ENCODE assay signal across 17 cellular contexts in genomic region chr7:27146491-27147210, GRCh38. TPM values are rescaled to one million over a fixed set of nuclear protein-coding genes. Genes with fewer than 3 reads are reported as not detected.
A peak's percentile ranks its signal among the peaks of the same experiment; 100 is the strongest.
DNase-seq lines count a peak whose midpoint lies in the region; ATAC-seq, FAIRE-seq and TF ChIP-seq lines count a peak whose summit lies in the region.
"Had no signal": no experiment of that assay in that cellular context is flagged by ENCODE, and none has a peak within 500 bp of the region (broad histone marks: within the 10 kb centered on the region; RNA-seq: fewer than 3 reads in every experiment).

No MANE protein-coding gene starts in this region.

- ATAC-seq in natural killer cell = no peak
- no peak for ATAC-seq in effector memory CD8-positive, alpha-beta T cell (replicated peaks)
- ATAC-seq: CD8-positive, alpha-beta T cell; stimulated activated naive CD8-positive, alpha-beta T cell treated with anti-CD3 and anti-CD28 coated beads, Interleukin-15, amount 100 ng/mL, for 72 hours had no signal

- H3K4me3 Mint-ChIP-seq in natural killer cell = peak overlapping the region; percentile 45
- H3K4me3 Mint-ChIP-seq in effector memory CD8-positive, alpha-beta T cell = no peak overlapping the region
- H3K4me3 Mint-ChIP-seq: CD8-positive, alpha-beta T cell; stimulated activated naive CD8-positive, alpha-beta T cell treated with anti-CD3 and anti-CD28 coated beads, Interleukin-15, amount 100 ng/mL, for 72 hours had no signal

- no TSS peak for BruUV-seq in endothelial cell of umbilical vein (replicated peaks; lab: Mats Ljungman, UMichigan)

- no peaks in the 10 kb centered on the region for H3K9me3 Mint-ChIP-seq in natural killer cell
- no peaks in the 10 kb centered on the region for H3K9me3 Mint-ChIP-seq in effector memory CD8-positive, alpha-beta T cell
- H3K9me3 Mint-ChIP-seq: activated naive CD8-positive, alpha-beta T cell treated with anti-CD3 and anti-CD28 coated beads for 36 hours; CD8-positive, alpha-beta T cell; dendritic cell treated with granulocyte-macrophage colony-stimulating factor and Interleukin-4, amounts not matched to agents 40 ng/mL and 50 ng/mL, for 4 days; stimulated activated naive CD8-positive, alpha-beta T cell treated with anti-CD3 and anti-CD28 coated beads, Interleukin-15, amount 100 ng/mL, for 72 hours had no signal

- no peaks in the 10 kb centered on the region for H3K36me3 Mint-ChIP-seq in natural killer cell
- peaks cover 3% of the 10 kb centered on the region for H3K36me3 Mint-ChIP-seq in effector memory CD8-positive, alpha-beta T cell (ENCODE audit: insufficient read depth)
- H3K36me3 Mint-ChIP-seq: CD8-positive, alpha-beta T cell had no signal

- peak overlapping the region; percentile 76 for H3K4me2 ChIP-seq in endothelial cell of umbilical vein (ENCODE audit: insufficient read depth, low read length)

- peak; percentile 35 for FAIRE-seq in endothelial cell of umbilical vein (lab: Jason Lieb, UNC)

- H3K9me3 ChIP-seq in endothelial cell of umbilical vein (replicated peaks; ENCODE audit: control insufficient read depth, insufficient read depth, low read length) (no peaks in the 10 kb centered on the region), tibial nerve (no peaks in the 10 kb centered on the region)
- H3K9me3 ChIP-seq: MG63 had no signal

- POLR2A ChIA-PET in endothelial cell of umbilical vein (lab: Charles Lee) = interaction anchor here (1.6 kb wide), 1 partner anchor 14 kb away, joined by 4 read pairs; no protein-coding TSS in a partner anchor

- peaks cover 97% of the 10 kb centered on the region for H3K79me2 ChIP-seq in endothelial cell of umbilical vein (ENCODE audit: control insufficient read depth, insufficient read depth, low read length)

- CTCF ChIA-PET in endothelial cell of umbilical vein (lab: Charles Lee) = interaction anchor here (0.7 to 7.0 kb wide), 7 partner anchors 11 to 776 kb away, joined by 3 to 68 read pairs (median 23); partner anchors contain the start of gene HOXA7

- no peaks in the 10 kb centered on the region for H3K9me1 ChIP-seq in endothelial cell of umbilical vein (replicated peaks; ENCODE audit: control insufficient read depth, extremely low read depth, insufficient read depth, low read length)

- peaks cover 0 to 15% of the 10 kb centered on the region in 2 experiments for H3K36me3 ChIP-seq in endothelial cell of umbilical vein (ENCODE audit: control insufficient read depth in 2 of 2, extremely low read depth in 1 of 2, insufficient read depth in 2 of 2, low read length in 2 of 2)
- peaks cover 0 to 26% (median 0%) of the 10 kb centered on the region in 3 donors for H3K36me3 ChIP-seq in tibial nerve

- peak overlapping the region; percentile 51 for H3K9ac ChIP-seq in endothelial cell of umbilical vein (replicated peaks; ENCODE audit: extremely low read depth, insufficient read depth, low read length)

- H3K27ac Mint-ChIP-seq in natural killer cell = no peak overlapping the region
- no peak overlapping the region for H3K27ac Mint-ChIP-seq in effector memory CD8-positive, alpha-beta T cell
- H3K27ac Mint-ChIP-seq: activated naive CD8-positive, alpha-beta T cell treated with anti-CD3 and anti-CD28 coated beads for 36 hours; CD8-positive, alpha-beta T cell; dendritic cell treated with granulocyte-macrophage colony-stimulating factor and Interleukin-4, amounts not matched to agents 40 ng/mL and 50 ng/mL, for 4 days; stimulated activated naive CD8-positive, alpha-beta T cell treated with anti-CD3 and anti-CD28 coated beads, Interleukin-15, amount 100 ng/mL, for 72 hours had no signal

- H3K27ac ChIP-seq in endothelial cell of umbilical vein (ENCODE audit: insufficient read depth, low read depth, low read length) = peak overlapping the region; percentile 64
- peak overlapping the region; percentile 67 to 88 (median 76) for H3K27ac ChIP-seq in tibial nerve
- H3K27ac ChIP-seq: 22Rv1, HL-60 had no signal

- H3K27me3 Mint-ChIP-seq in natural killer cell (ENCODE audit: low read depth in 2 of 2) = peaks cover 55 to 58% of the 10 kb centered on the region in 2 donors
- peaks cover 62 to 84% of the 10 kb centered on the region in 2 donors for H3K27me3 Mint-ChIP-seq in effector memory CD8-positive, alpha-beta T cell

- no peaks in the 10 kb centered on the region for H3K27me3 ChIP-seq in endothelial cell of umbilical vein (ENCODE audit: control insufficient read depth in 2 of 2, insufficient read depth in 2 of 2, low read length in 2 of 2)
- H3K27me3 ChIP-seq in tibial nerve = peaks cover 0 to 98% of the 10 kb centered on the region in 2 donors
- H3K27me3 ChIP-seq: MG63 had no signal

- TF ChIP-seq EP300 in tibial nerve (IDR thresholded peaks at IDR 0.05) = no peak

- TF ChIP-seq POLR2A in endothelial cell of umbilical vein (IDR thresholded peaks at IDR 0.05; ENCODE audit: low read depth, low read length) = no peak
- no peak for TF ChIP-seq POLR2A in tibial nerve (IDR thresholded peaks at IDR 0.05)

- H2AFZ ChIP-seq in endothelial cell of umbilical vein (ENCODE audit: low read depth, low read length) = no peak overlapping the region

- intact Hi-C loops in endothelial cell of umbilical vein (cut with micrococcal nuclease) (no loop called here), natural killer cell (cut with micrococcal nuclease) (no loop called here)

- peak overlapping the region in 2 of 3 experiments; percentile 33 to 54 for H3K4me3 ChIP-seq in endothelial cell of umbilical vein (replicated peaks in 1 of 3; ENCODE audit: insufficient read depth in 1 of 3, low read depth in 1 of 3, low read length in 3 of 3)
- peak overlapping the region in 3 of 4 donors; percentile 19 to 58 (median 38) for H3K4me3 ChIP-seq in tibial nerve
- H3K4me3 ChIP-seq: MG63 had no signal

- H3K4me1 ChIP-seq in endothelial cell of umbilical vein (ENCODE audit: control insufficient read depth, extremely low read depth, insufficient read depth, low read length) (peaks cover 61% of the 10 kb centered on the region), tibial nerve (peaks cover 0 to 68% (median 10%) of the 10 kb centered on the region in 4 donors)

- DNase-seq in NCI-H1105 (lab: John Stamatoyannopoulos, UW) (peak; percentile 20), NCI-H1105 treated with DMSO at 0.1 percent for 48 hours (lab: John Stamatoyannopoulos, UW) (no peak), endothelial cell of umbilical vein (ENCODE audit: low read depth, low spot score) (no peak), natural killer cell (no peak), tibial nerve (ENCODE audit: low spot score in 2 of 2) (no peak), cortex of kidney (lab: John Stamatoyannopoulos, UW) (no peak), DMS53 treated with DMSO at 0.1 percent for 48 hours (lab: John Stamatoyannopoulos, UW; ENCODE audit: unreplicated experiment) (no peak)
- no peak for DNase-seq in effector memory CD8-positive, alpha-beta T cell
- DNase-seq: activated naive CD8-positive, alpha-beta T cell treated with anti-CD3 and anti-CD28 coated beads for 36 hours; foreskin fibroblast; MG63; stimulated activated naive CD8-positive, alpha-beta T cell treated with anti-CD3 and anti-CD28 coated beads, Interleukin-15, amount 100 ng/mL, for 72 hours had no signal

- peaks cover 14 to 30% of the 10 kb centered on the region in 2 donors for H3K4me1 Mint-ChIP-seq in natural killer cell
- H3K4me1 Mint-ChIP-seq in effector memory CD8-positive, alpha-beta T cell (ENCODE audit: low read depth in 2 of 2) = peaks cover 17% of the 10 kb centered on the region in 2 donors

- WGBS in tibial nerve, 2 donors = 77 to 81% methylated on average over 5 of the region's 5 CpGs

- dilution Hi-C loops in endothelial cell of umbilical vein (cut with MboI; ENCODE audit: extremely low pct_ligation_motif_present, low sequenced_read_pairs) = no loop called here

- TF ChIP-seq CTCF in endothelial cell of umbilical vein (IDR thresholded peaks at IDR 0.05; ENCODE audit: extremely low read depth in 1 of 2, insufficient read depth in 1 of 2, low read depth in 1 of 2, low read length in 2 of 2) (no peak), natural killer cell (IDR thresholded peaks at IDR 0.05) (no peak), tibial nerve (IDR thresholded peaks at IDR 0.05) (no peak)

- H4K20me1 ChIP-seq in endothelial cell of umbilical vein (replicated peaks; ENCODE audit: control insufficient read depth, extremely low read depth, insufficient read depth, low read length) = no peaks in the 10 kb centered on the region

RNA-seq across cellular contexts. Expression of gene HOXA6, which starts 0.9 kb away (rescaled TPM):
- total RNA-seq in endothelial cell of umbilical vein (17.9 and 20.7 TPM in 2 replicates), natural killer cell (under 1 TPM; 0.28 to 0.65 (median 0.43) TPM), tibial nerve (10 to 100 TPM; 11.1 to 30.9 (median 18.7) TPM)
- polyA plus RNA-seq in endothelial cell of umbilical vein = 7.8 and 10.0 TPM in 2 replicates
- 5.0 and 6.7 TPM in 2 replicates for polyA plus RNA-seq in endothelial cell of umbilical vein (2011; cell fraction: cytosol; rRNA removed)
- polyA plus RNA-seq in endothelial cell of umbilical vein (2011; cell fraction: nucleus; rRNA removed) = 15.6 and 19.9 TPM in 2 replicates
- 6.1 and 6.2 TPM in 2 replicates for polyA plus RNA-seq in endothelial cell of umbilical vein (2012)
- polyA minus RNA-seq in endothelial cell of umbilical vein = 6.1 and 6.7 TPM in 2 replicates
- not detected for polyA minus RNA-seq in endothelial cell of umbilical vein (2011; cell fraction: cytosol; rRNA and poly(A)+ RNA removed)
- polyA minus RNA-seq in endothelial cell of umbilical vein (2011; cell fraction: nucleus; rRNA and poly(A)+ RNA removed) = 8.4 and 18.0 TPM in 2 replicates
- total RNA-seq: activated naive CD8-positive, alpha-beta T cell treated with anti-CD3 and anti-CD28 coated beads for 36 hours; CD8-positive, alpha-beta T cell had no signal

RNA-seq across cellular contexts. Expression of gene HOXA5, which starts 3.2 kb away (rescaled TPM):
- total RNA-seq in endothelial cell of umbilical vein (18.8 and 21.4 TPM in 2 replicates), natural killer cell (10 to 100 TPM in 1 of 3 donors, under 1 TPM in 2; 0.29 to 13.0 (median 0.52) TPM), tibial nerve (10 to 100 TPM; 12.0 to 25.9 (median 16.6) TPM)
- polyA plus RNA-seq in endothelial cell of umbilical vein = 18.6 and 22.1 TPM in 2 replicates
- polyA plus RNA-seq in endothelial cell of umbilical vein (2011; cell fraction: cytosol; rRNA removed) = 15.7 and 18.5 TPM in 2 replicates
- 29.1 and 32.2 TPM in 2 replicates for polyA plus RNA-seq in endothelial cell of umbilical vein (2011; cell fraction: nucleus; rRNA removed)
- 19.5 and 28.4 TPM in 2 replicates for polyA plus RNA-seq in endothelial cell of umbilical vein (2012)
- polyA minus RNA-seq in endothelial cell of umbilical vein = 12.0 and 16.8 TPM in 2 replicates
- polyA minus RNA-seq in endothelial cell of umbilical vein (2011; cell fraction: cytosol; rRNA and poly(A)+ RNA removed) = 1.3 TPM
- polyA minus RNA-seq in endothelial cell of umbilical vein (2011; cell fraction: nucleus; rRNA and poly(A)+ RNA removed) = 10.0 and 11.6 TPM in 2 replicates
- total RNA-seq: activated naive CD8-positive, alpha-beta T cell treated with anti-CD3 and anti-CD28 coated beads for 36 hours had no signal

RNA-seq across cellular contexts. Expression of gene HOXA3, which starts 5.7 kb away (rescaled TPM):
- total RNA-seq in endothelial cell of umbilical vein (12.0 and 14.0 TPM in 2 replicates), natural killer cell (under 1 TPM; 0.32 to 0.78 (median 0.35) TPM), tibial nerve (10 to 100 TPM in 1 of 4 donors, 1 to 10 TPM in 3; 7.0 to 18.8 (median 8.7) TPM)
- 4.2 and 4.7 TPM in 2 replicates for polyA plus RNA-seq in endothelial cell of umbilical vein
- 1.5 and 2.4 TPM in 2 replicates for polyA plus RNA-seq in endothelial cell of umbilical vein (2011; cell fraction: cytosol; rRNA removed)
- 14.0 and 14.1 TPM in 2 replicates for polyA plus RNA-seq in endothelial cell of umbilical vein (2011; cell fraction: nucleus; rRNA removed)
- polyA plus RNA-seq in endothelial cell of umbilical vein (2012) = 4.6 and 5.6 TPM in 2 replicates
- polyA minus RNA-seq in endothelial cell of umbilical vein = 1.6 and 2.0 TPM in 2 replicates
- polyA minus RNA-seq in endothelial cell of umbilical vein (2011; cell fraction: cytosol; rRNA and poly(A)+ RNA removed) = not detected
- polyA minus RNA-seq in endothelial cell of umbilical vein (2011; cell fraction: nucleus; rRNA and poly(A)+ RNA removed) = 7.1 and 20.1 TPM in 2 replicates
- total RNA-seq: activated naive CD8-positive, alpha-beta T cell treated with anti-CD3 and anti-CD28 coated beads for 36 hours; CD8-positive, alpha-beta T cell had no signal

RNA-seq across cellular contexts. Expression of gene HOXA7, which starts 9.8 kb away (rescaled TPM):
- total RNA-seq in endothelial cell of umbilical vein = 15.6 and 18.5 TPM in 2 replicates
- polyA plus RNA-seq in endothelial cell of umbilical vein = 16.9 and 18.1 TPM in 2 replicates
- 13.0 and 13.8 TPM in 2 replicates for polyA plus RNA-seq in endothelial cell of umbilical vein (2011; cell fraction: cytosol; rRNA removed)
- 5.6 and 8.3 TPM in 2 replicates for polyA plus RNA-seq in endothelial cell of umbilical vein (2011; cell fraction: nucleus; rRNA removed)
- 13.9 and 16.0 TPM in 2 replicates for polyA plus RNA-seq in endothelial cell of umbilical vein (2012)
- polyA minus RNA-seq in endothelial cell of umbilical vein = 8.6 and 9.4 TPM in 2 replicates
- 5.9 TPM for polyA minus RNA-seq in endothelial cell of umbilical vein (2011; cell fraction: cytosol; rRNA and poly(A)+ RNA removed)
- polyA minus RNA-seq in endothelial cell of umbilical vein (2011; cell fraction: nucleus; rRNA and poly(A)+ RNA removed) = 3.8 and 4.1 TPM in 2 replicates
- not detected for total RNA-seq in natural killer cell
- total RNA-seq in tibial nerve = 10 to 100 TPM in 2 of 4 donors, 1 to 10 TPM in 2; 8.7 to 16.9 (median 11.3) TPM
- total RNA-seq: activated naive CD8-positive, alpha-beta T cell treated with anti-CD3 and anti-CD28 coated beads for 36 hours; CD8-positive, alpha-beta T cell had no signal

RNA-seq across cellular contexts. Expression of gene HOXA4, which starts 16.1 kb away (rescaled TPM):
- 7.5 and 8.1 TPM in 2 replicates for total RNA-seq in endothelial cell of umbilical vein
- 4.9 and 5.8 TPM in 2 replicates for polyA plus RNA-seq in endothelial cell of umbilical vein
- 5.1 and 5.7 TPM in 2 replicates for polyA plus RNA-seq in endothelial cell of umbilical vein (2011; cell fraction: cytosol; rRNA removed)
- 16.7 and 22.7 TPM in 2 replicates for polyA plus RNA-seq in endothelial cell of umbilical vein (2011; cell fraction: nucleus; rRNA removed)
- 10.9 and 15.8 TPM in 2 replicates for polyA plus RNA-seq in endothelial cell of umbilical vein (2012)
- 2.7 TPM in 2 replicates for polyA minus RNA-seq in endothelial cell of umbilical vein
- polyA minus RNA-seq in endothelial cell of umbilical vein (2011; cell fraction: cytosol; rRNA and poly(A)+ RNA removed) = not detected
- 6.6 and 7.0 TPM in 2 replicates for polyA minus RNA-seq in endothelial cell of umbilical vein (2011; cell fraction: nucleus; rRNA and poly(A)+ RNA removed)
- total RNA-seq in natural killer cell = 1 to 10 TPM in 1 of 3 donors, under 1 TPM in 2; 0.52 to 2.1 (median 0.63) TPM
- 1 to 10 TPM; 4.4 to 6.3 (median 4.7) TPM for total RNA-seq in tibial nerve
- total RNA-seq: activated naive CD8-positive, alpha-beta T cell treated with anti-CD3 and anti-CD28 coated beads for 36 hours; G401 had no signal

Comparison
In these comparisons a context has a peak if more than half of its experiments do, and no peak if none do; other contexts are left out.
1. RNA of gene HOXA6, which starts 0.9 kb away (total RNA-seq): 11.1 to 30.9 TPM in tibial nerve and 17.9 to 20.7 TPM in endothelial cell of umbilical vein; 0.28 to 0.65 TPM in natural killer cell; every median in the first group is over 4 times any median in the second.